Comparison of ENCODE assay signal across 9 cellular contexts in the genomic region with DNA sequence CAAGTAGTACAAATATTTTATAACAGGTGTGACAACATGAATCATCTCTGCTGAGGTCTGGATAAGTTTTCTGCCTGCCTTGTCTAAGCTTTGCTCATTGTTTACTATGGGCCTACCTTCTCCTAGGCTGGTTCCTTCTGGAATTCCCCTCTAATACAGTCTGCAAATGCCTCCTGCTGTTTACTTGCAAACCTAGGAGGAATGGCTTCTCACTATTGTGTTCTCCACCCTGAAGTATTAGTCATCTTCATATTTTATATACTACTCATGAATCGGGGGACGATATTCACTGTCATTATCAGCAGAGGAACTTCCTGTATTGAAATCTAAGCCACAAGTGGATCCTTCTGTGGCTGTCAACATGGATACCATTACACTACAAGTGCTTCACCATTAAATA.
DNase-seq lines count a peak whose midpoint lies in the region; ATAC-seq and TF ChIP-seq lines count a peak whose summit lies in the region.
"Had no signal": no experiment of that assay in that cellular context is flagged by ENCODE, and none has a peak within 500 bp of the region (broad histone marks: within the 10 kb centered on the region; RNA-seq: fewer than 3 reads in every experiment).

No MANE protein-coding gene starts in this region.

- H3K36me3 Mint-ChIP-seq in natural killer cell = peaks cover 6% of the 10 kb centered on the region

- ATAC-seq in natural killer cell (peak; percentile 57 to 84 (median 67)), GM19397 (IDR thresholded peaks at IDR 0.05; ENCODE audit: unreplicated experiment) (no peak), GM21367 (IDR thresholded peaks at IDR 0.05; ENCODE audit: unreplicated experiment) (no peak)

- no peaks in the 10 kb centered on the region for H3K27me3 Mint-ChIP-seq in natural killer cell (ENCODE audit: low read depth in 2 of 2)

- intact Hi-C loops in natural killer cell (cut with micrococcal nuclease) = loop anchor here (1.0 kb wide), 1 partner anchor 16 kb away; no protein-coding TSS in a partner anchor

- H3K4me3 Mint-ChIP-seq in natural killer cell = no peak overlapping the region

- no peak overlapping the region for H3K4me3 ChIP-seq in choroid plexus epithelial cell (ENCODE audit: low read depth, low read length)

- peak overlapping the region; percentile 79 to 86 for H3K27ac Mint-ChIP-seq in natural killer cell

- DNase-seq in Daoy (ENCODE audit: low read depth) = peak; percentile 84
- DNase-seq in NCI-H2029 (lab: John Stamatoyannopoulos, UW) = peak; percentile 76
- DNase-seq in choroid plexus epithelial cell (ENCODE audit: low read depth) = peak; percentile 94
- no peak for DNase-seq in natural killer cell
- no peak for DNase-seq in stimulated activated CD4-positive, alpha-beta T cell treated with anti-CD3 and anti-CD28 coated beads, Interleukin-1b, Interleukin-23, amount 100 ng/mL, for 48 hours
- DNase-seq in NCI-H128 (lab: John Stamatoyannopoulos, UW; ENCODE audit: unreplicated experiment) = no peak
- DNase-seq: NCI-H1436 had no signal

- peak; percentile 12 for TF ChIP-seq CTCF in choroid plexus epithelial cell (conservative IDR thresholded peaks at IDR 0.05; ENCODE audit: low read depth, low read length)
- no peak for TF ChIP-seq CTCF in natural killer cell (IDR thresholded peaks at IDR 0.05)

- peaks cover 48 to 53% of the 10 kb centered on the region in 2 donors for H3K4me1 Mint-ChIP-seq in natural killer cell

- H3K9me3 Mint-ChIP-seq in natural killer cell = no peaks in the 10 kb centered on the region

Comparison
In these comparisons a context has a peak if more than half of its experiments do, and no peak if none do; other contexts are left out.
1. DNase-seq: peak in Daoy (single experiment), NCI-H2029 (single experiment) and choroid plexus epithelial cell (single experiment); none in natural killer cell (single experiment), stimulated activated CD4-positive, alpha-beta T cell treated with anti-CD3 and anti-CD28 coated beads, Interleukin-1b, Interleukin-23, amount 100 ng/mL, for 48 hours (single experiment) and NCI-H128 (single experiment).
2. ATAC-seq: peak in natural killer cell (3 of 3); none in GM19397 (single experiment) and GM21367 (single experiment).